ENCODE assay signal across 15 cellular contexts in genomic region chr1:79874289-79874688, GRCh38.
"Had no signal": no experiment of that assay in that cellular context is flagged by ENCODE, and none has a peak within 500 bp of the region (broad histone marks: within the 10 kb centered on the region; RNA-seq: fewer than 3 reads in every experiment).

No MANE protein-coding gene starts in this region.

- H3K27me3 ChIP-seq: ascending aorta, heart left ventricle, ovary had no signal

- H3K36me3 ChIP-seq: ascending aorta, heart left ventricle, left ventricle myocardium inferior, ovary, thoracic aorta had no signal

- DNase-seq: activated CD8-positive, alpha-beta memory T cell treated with anti-CD3 and anti-CD28 coated beads, Interleukin-2, amount 50 U/mL, for 48 hours; activated CD8-positive, alpha-beta T cell treated with anti-CD3 and anti-CD28 coated beads for 36 hours; activated naive CD4-positive, alpha-beta T cell; activated naive CD8-positive, alpha-beta T cell treated with anti-CD3 and anti-CD28 coated beads, Interleukin-2, amount 50 U/mL, for 24 hours; effector memory CD8-positive, alpha-beta T cell; heart left ventricle; islet precursor cell; left ventricle myocardium inferior; ovary; stimulated activated CD4-positive, alpha-beta T cell treated with anti-CD3 and anti-CD28 coated beads, Interleukin-15, amount 100 ng/mL, for 24 hours; stimulated activated CD4-positive, alpha-beta T cell treated with anti-CD3 and anti-CD28 coated beads, Interleukin-4, amount 100 ng/mL, for 24 hours had no signal

- H3K4me3 ChIP-seq: ascending aorta, heart left ventricle, left ventricle myocardium inferior, ovary, thoracic aorta had no signal

- H3K27ac Mint-ChIP-seq: activated CD8-positive, alpha-beta T cell treated with anti-CD3 and anti-CD28 coated beads for 36 hours; activated naive CD8-positive, alpha-beta T cell treated with anti-CD3 and anti-CD28 coated beads, Interleukin-2, amount 50 U/mL, for 24 hours; effector memory CD8-positive, alpha-beta T cell; memory B cell; stimulated activated naive CD8-positive, alpha-beta T cell treated with anti-CD3 and anti-CD28 coated beads, Interleukin-15, Interleukin-2, amounts not matched to agents 100 ng/mL and 50 ng/mL, for 24 hours had no signal

- ATAC-seq: activated CD8-positive, alpha-beta T cell treated with anti-CD3 and anti-CD28 coated beads for 36 hours; activated naive CD8-positive, alpha-beta T cell treated with anti-CD3 and anti-CD28 coated beads, Interleukin-2, amount 50 U/mL, for 24 hours; effector memory CD8-positive, alpha-beta T cell; heart left ventricle had no signal

- H3K4me1 Mint-ChIP-seq: activated naive CD8-positive, alpha-beta T cell treated with anti-CD3 and anti-CD28 coated beads, Interleukin-2, amount 50 U/mL, for 24 hours; memory B cell had no signal

- H3K27me3 Mint-ChIP-seq: activated CD8-positive, alpha-beta T cell treated with anti-CD3 and anti-CD28 coated beads for 36 hours; activated naive CD8-positive, alpha-beta T cell treated with anti-CD3 and anti-CD28 coated beads, Interleukin-2, amount 50 U/mL, for 24 hours; effector memory CD8-positive, alpha-beta T cell; memory B cell; stimulated activated naive CD8-positive, alpha-beta T cell treated with anti-CD3 and anti-CD28 coated beads, Interleukin-15, Interleukin-2, amounts not matched to agents 100 ng/mL and 50 ng/mL, for 24 hours had no signal

- H3K4me3 Mint-ChIP-seq: activated CD8-positive, alpha-beta T cell treated with anti-CD3 and anti-CD28 coated beads for 36 hours; activated naive CD8-positive, alpha-beta T cell treated with anti-CD3 and anti-CD28 coated beads, Interleukin-2, amount 50 U/mL, for 24 hours; effector memory CD8-positive, alpha-beta T cell; memory B cell; stimulated activated naive CD8-positive, alpha-beta T cell treated with anti-CD3 and anti-CD28 coated beads, Interleukin-15, Interleukin-2, amounts not matched to agents 100 ng/mL and 50 ng/mL, for 24 hours had no signal

- H3K9me3 ChIP-seq: ovary had no signal

- H3K4me1 ChIP-seq: ascending aorta, heart left ventricle, left ventricle myocardium inferior had no signal

- H3K27ac ChIP-seq: ascending aorta, heart left ventricle, left ventricle myocardium inferior, ovary, thoracic aorta had no signal
